ENCODE assay signal across 1 cellular context in genomic region chr4:74330295-74330750, GRCh38.
A peak's percentile ranks its signal among the peaks of the same experiment; 100 is the strongest.
TF ChIP-seq lines count a peak whose summit lies in the region.

No MANE protein-coding gene starts in this region.

TF ChIP-seq in K562, 482 proteins besides CTCF, POLR2A, EP300 and RAD21 (continued from another document):
- TF ChIP-seq MITF (IDR thresholded peaks at IDR 0.05), result no peak
- no peak for TF ChIP-seq SPI1 (IDR thresholded peaks at IDR 0.05; ENCODE audit: borderline replicate concordance, low read depth, low read length)
- no peak for TF ChIP-seq GABPB1 (CRISPR knock-in tag; IDR thresholded peaks at IDR 0.05)
- peak; percentile 25 for TF ChIP-seq CHD1 (IDR thresholded peaks at IDR 0.05; ENCODE audit: low read length)
- TF ChIP-seq MECOM (CRISPR knock-in tag; IDR thresholded peaks at IDR 0.05), result no peak
- TF ChIP-seq AFF4 (CRISPR knock-in tag; IDR thresholded peaks at IDR 0.05), result no peak
- TF ChIP-seq MTA2 (IDR thresholded peaks at IDR 0.05; ENCODE audit: low read depth), result no peak
- no peak for TF ChIP-seq CSDE1 (IDR thresholded peaks at IDR 0.05)
- peak; percentile 72 for TF ChIP-seq ATF3 (IDR thresholded peaks at IDR 0.05)
- no peak for TF ChIP-seq ATF3 (CRISPR knock-in tag; conservative IDR thresholded peaks at IDR 0.05)
- no peak for TF ChIP-seq ZBTB8A (IDR thresholded peaks at IDR 0.05; ENCODE audit: partially characterized antibody)
- no peak for TF ChIP-seq RBM14 (IDR thresholded peaks at IDR 0.05; ENCODE audit: borderline replicate concordance, insufficient read depth, low read depth, low read length)
- TF ChIP-seq RUNX1 (IDR thresholded peaks at IDR 0.05; ENCODE audit: low read depth), result no peak
- TF ChIP-seq IRF9 (tag; IDR thresholded peaks at IDR 0.05), result no peak
- no peak for TF ChIP-seq THRB (CRISPR knock-in tag; conservative IDR thresholded peaks at IDR 0.05)
- TF ChIP-seq SIN3B (IDR thresholded peaks at IDR 0.05; ENCODE audit: low read depth), result no peak
- no peak for TF ChIP-seq ZNF124 (CRISPR knock-in tag; IDR thresholded peaks at IDR 0.05)
- TF ChIP-seq IRF1 (CRISPR knock-in tag; IDR thresholded peaks at IDR 0.05; ENCODE audit: borderline replicate concordance), result no peak
- no peak for TF ChIP-seq ZNF184 (CRISPR knock-in tag; IDR thresholded peaks at IDR 0.05)
- TF ChIP-seq RBM22 (IDR thresholded peaks at IDR 0.05; ENCODE audit: low read depth, low read length, poor library complexity, severe bottlenecking), result no peak
- TF ChIP-seq TCF3 (CRISPR knock-in tag; IDR thresholded peaks at IDR 0.05), result peak; percentile 77
- TF ChIP-seq ID3 (CRISPR knock-in tag; IDR thresholded peaks at IDR 0.05), result no peak
- TF ChIP-seq ID3 (tag; IDR thresholded peaks at IDR 0.05), result no peak
- TF ChIP-seq PHB (CRISPR knock-in tag; IDR thresholded peaks at IDR 0.05), result no peak
- TF ChIP-seq ELF2 (CRISPR knock-in tag; IDR thresholded peaks at IDR 0.05), result no peak
- TF ChIP-seq SRSF3 (IDR thresholded peaks at IDR 0.05; ENCODE audit: insufficient read depth, low read length), result no peak
- no peak; the same call in 1 of the 2 replicates for TF ChIP-seq CREM (IDR thresholded peaks at IDR 0.05; ENCODE audit: low read depth)
- 0 out of 2 replicates have a peak, but pooled peaks have one; percentile 35 for TF ChIP-seq HDAC2 (IDR thresholded peaks at IDR 0.05)
- no peak for TF ChIP-seq ZBED1 (IDR thresholded peaks at IDR 0.05)
- peak; percentile 18 for TF ChIP-seq HDAC3 (IDR thresholded peaks at IDR 0.05; ENCODE audit: borderline replicate concordance, partially characterized antibody)
- no peak for TF ChIP-seq HES1 (IDR thresholded peaks at IDR 0.05; ENCODE audit: low read depth)
- no peak for TF ChIP-seq ARHGAP35 (IDR thresholded peaks at IDR 0.05; ENCODE audit: partially characterized antibody)
- TF ChIP-seq ZSCAN32 (CRISPR knock-in tag; IDR thresholded peaks at IDR 0.05), result no peak
- TF ChIP-seq PBX2 (CRISPR knock-in tag; IDR thresholded peaks at IDR 0.05; ENCODE audit: low read depth), result no peak
- TF ChIP-seq PBX2 (tag; conservative IDR thresholded peaks at IDR 0.05; ENCODE audit: low read depth), result no peak
- no peak for TF ChIP-seq ZHX1 (conservative IDR thresholded peaks at IDR 0.05; ENCODE audit: low read length)
- TF ChIP-seq STAT5B (CRISPR knock-in tag; IDR thresholded peaks at IDR 0.05), result no peak
- TF ChIP-seq CREB3L1 (IDR thresholded peaks at IDR 0.05; ENCODE audit: borderline replicate concordance, low read depth), result no peak
- TF ChIP-seq ZNF133 (CRISPR knock-in tag; IDR thresholded peaks at IDR 0.05), result no peak
- no peak for TF ChIP-seq ZNF24 (IDR thresholded peaks at IDR 0.05)
